Comparison of ENCODE assay signal across 8 cellular contexts in the genomic region with DNA sequence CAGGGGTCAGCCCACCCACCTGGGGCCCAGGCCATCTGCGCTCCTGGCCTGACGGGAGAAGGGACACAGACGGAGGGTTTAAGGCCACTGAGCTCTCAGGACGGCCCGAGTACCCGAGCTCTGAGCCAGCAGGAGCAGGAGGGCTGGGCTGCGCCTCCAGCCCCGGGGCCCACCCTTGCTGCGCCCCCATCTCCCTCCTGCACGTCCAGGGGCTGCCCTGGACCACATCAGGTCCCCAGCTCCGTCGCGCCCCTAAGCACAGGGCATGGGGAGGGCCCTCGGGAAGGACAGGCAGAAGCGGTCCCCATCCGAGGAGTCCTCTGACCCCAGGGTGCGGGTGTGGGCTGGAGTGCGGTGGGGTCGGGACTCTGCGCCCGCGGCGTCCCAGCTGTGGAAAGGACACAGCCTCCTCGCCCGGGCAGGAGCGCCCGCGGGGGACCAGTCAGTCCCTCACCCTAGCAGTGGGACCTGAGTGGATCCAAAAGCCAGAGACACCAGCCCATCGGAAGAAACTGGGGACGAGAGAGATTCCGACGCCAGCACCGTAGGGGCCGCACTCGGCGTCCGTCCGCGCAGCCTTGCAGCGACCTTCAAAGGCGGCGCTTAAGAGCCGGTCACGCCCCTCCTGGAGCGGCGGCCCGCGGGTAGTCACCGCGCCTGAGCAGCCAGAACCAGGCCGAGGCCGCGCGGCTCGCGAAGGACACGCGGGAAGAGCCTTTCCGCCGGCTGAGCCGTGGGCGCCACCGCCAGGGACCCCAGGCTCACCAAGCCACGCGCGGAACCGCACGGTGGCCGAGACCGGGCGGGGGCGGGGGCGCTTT. TPM values are rescaled to one million over a fixed set of nuclear protein-coding genes. Genes with fewer than 3 reads are reported as not detected.
A peak's percentile ranks its signal among the peaks of the same experiment; 100 is the strongest.
DNase-seq lines count a peak whose midpoint lies in the region; ATAC-seq and TF ChIP-seq lines count a peak whose summit lies in the region.
"Had no signal": no experiment of that assay in that cellular context is flagged by ENCODE, and none has a peak within 500 bp of the region (broad histone marks: within the 10 kb centered on the region; RNA-seq: fewer than 3 reads in every experiment).

No MANE protein-coding gene starts in this region.

- TF ChIP-seq CTCF in WTC11 (IDR thresholded peaks at IDR 0.05) (no peak), epithelial cell of proximal tubule (conservative IDR thresholded peaks at IDR 0.05; ENCODE audit: low read depth, low read length) (no peak), OCI-LY7 (conservative IDR thresholded peaks at IDR 0.05; ENCODE audit: low read length) (no peak)

- no peaks in the 10 kb centered on the region for H4K20me1 ChIP-seq in OCI-LY7 (ENCODE audit: insufficient read depth, low read length)

- CTCF ChIA-PET in WTC11 (lab: Charles Lee) (interaction anchor here (1.3 to 3.4 kb wide), 5 partner anchors 11 to 225 kb away, joined by 5 to 28 read pairs (median 6); no protein-coding TSS in a partner anchor), OCI-LY7 (lab: Charles Lee; ENCODE audit: unreplicated experiment) (no interaction called here)

- peaks cover 54% of the 10 kb centered on the region for H3K27me3 Mint-ChIP-seq in WTC11 (ENCODE audit: low read depth)

- no peak overlapping the region; the same call in 1 of the 2 replicates for H3K4me2 ChIP-seq in OCI-LY7 (ENCODE audit: low read length)

- no peaks in the 10 kb centered on the region for H3K9me3 ChIP-seq in OCI-LY7 (ENCODE audit: low read length)

- DNase-seq in WTC11 (ENCODE audit: low spot score) (peak; percentile 72), epithelial cell of proximal tubule (ENCODE audit: low read depth) (no peak), mucosa of gallbladder (ENCODE audit: low spot score) (peak; percentile 46), middle frontal gyrus (ENCODE audit: extremely low spot score, low spot score) (no peak), OCI-LY7 (ENCODE audit: low spot score) (no peak)
- peak; percentile 59 for DNase-seq in stimulated activated naive CD8-positive, alpha-beta T cell treated with anti-CD3 and anti-CD28 coated beads, Interleukin-15, Interleukin-2, amounts not matched to agents 100 U/mL and 50 U/mL, for 24 hours

- H3K4me3 ChIP-seq in epithelial cell of proximal tubule (ENCODE audit: low read depth, low read length) (peak overlapping the region; percentile 43), OCI-LY7 (ENCODE audit: low read depth, low read length, poor library complexity, severe bottlenecking) (no peak overlapping the region)
- H3K4me3 ChIP-seq: SK-N-MC had no signal

- H3K27ac ChIP-seq in OCI-LY7 (ENCODE audit: low read depth, low read length, poor library complexity, severe bottlenecking): no peak overlapping the region
- H3K27ac ChIP-seq: SK-N-MC had no signal

- peak overlapping the region; percentile 67 for H3K4me3 Mint-ChIP-seq in WTC11

- peaks cover 4% of the 10 kb centered on the region; the same call in 1 of the 2 replicates for H3K4me1 Mint-ChIP-seq in WTC11

- peak; percentile 59 for ATAC-seq in GM18907 (IDR thresholded peaks at IDR 0.05; ENCODE audit: unreplicated experiment)
- ATAC-seq in WTC11: peak; percentile 84
- peak; percentile 73 for ATAC-seq in stimulated activated naive CD8-positive, alpha-beta T cell treated with anti-CD3 and anti-CD28 coated beads, Interleukin-15, Interleukin-2, amounts not matched to agents 100 U/mL and 50 U/mL, for 24 hours

- H3K9me3 Mint-ChIP-seq in WTC11: no peaks in the 10 kb centered on the region

- H3K36me3 ChIP-seq in OCI-LY7 (ENCODE audit: insufficient read depth, low read length): no peaks in the 10 kb centered on the region

- no peak overlapping the region for H3K27ac Mint-ChIP-seq in WTC11

- H3K36me3 Mint-ChIP-seq in WTC11: no peaks in the 10 kb centered on the region

- no peaks in the 10 kb centered on the region for H3K4me1 ChIP-seq in OCI-LY7 (ENCODE audit: insufficient read depth, low read length, poor library complexity, severe bottlenecking)

- no peak overlapping the region for H2AFZ ChIP-seq in OCI-LY7 (ENCODE audit: low read length)

- intact Hi-C loops in OCI-LY7 (cut with micrococcal nuclease; ENCODE audit: unreplicated experiment): no loop called here

- no peaks in the 10 kb centered on the region for H3K79me2 ChIP-seq in OCI-LY7 (ENCODE audit: insufficient read depth, low read depth, low read length)

- no TSS peak for BruUV-seq in OCI-LY7 (replicated peaks; lab: Mats Ljungman, UMichigan)

- H3K9me2 ChIP-seq in OCI-LY7 (ENCODE audit: insufficient read depth, low read length): no peaks in the 10 kb centered on the region

- POLR2A ChIA-PET in WTC11 (lab: Charles Lee): no interaction called here
- POLR2A ChIA-PET in OCI-LY7 (lab: Charles Lee): no interaction called here

TF ChIP-seq in WTC11, 78 proteins besides CTCF, POLR2A, EP300 and RAD21:
- TF ChIP-seq GTF2I (CRISPR knock-in tag; conservative IDR thresholded peaks at IDR 0.05): no peak
- TF ChIP-seq, protein P1, sequence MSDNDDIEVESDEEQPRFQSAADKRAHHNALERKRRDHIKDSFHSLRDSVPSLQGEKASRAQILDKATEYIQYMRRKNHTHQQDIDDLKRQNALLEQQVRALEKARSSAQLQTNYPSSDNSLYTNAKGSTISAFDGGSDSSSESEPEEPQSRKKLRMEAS (CRISPR knock-in tag; IDR thresholded peaks at IDR 0.05): peak; percentile 10; the same call in 1 of the 2 replicates
- peak; percentile 66 for TF ChIP-seq SP1 (CRISPR knock-in tag; conservative IDR thresholded peaks at IDR 0.05)
- peak; percentile 51; the same call in 1 of the 2 replicates for TF ChIP-seq FOXK1 (CRISPR knock-in tag; IDR thresholded peaks at IDR 0.05)
- no peak for TF ChIP-seq ZNF396 (CRISPR knock-in tag; IDR thresholded peaks at IDR 0.05; ENCODE audit: borderline replicate concordance)
- TF ChIP-seq, protein P2, sequence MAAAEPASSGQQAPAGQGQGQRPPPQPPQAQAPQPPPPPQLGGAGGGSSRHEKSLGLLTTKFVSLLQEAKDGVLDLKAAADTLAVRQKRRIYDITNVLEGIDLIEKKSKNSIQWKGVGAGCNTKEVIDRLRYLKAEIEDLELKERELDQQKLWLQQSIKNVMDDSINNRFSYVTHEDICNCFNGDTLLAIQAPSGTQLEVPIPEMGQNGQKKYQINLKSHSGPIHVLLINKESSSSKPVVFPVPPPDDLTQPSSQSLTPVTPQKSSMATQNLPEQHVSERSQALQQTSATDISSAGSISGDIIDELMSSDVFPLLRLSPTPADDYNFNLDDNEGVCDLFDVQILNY (CRISPR knock-in tag; IDR thresholded peaks at IDR 0.05): 0 out of 2 replicates have a peak, but pooled peaks have one; percentile 54
- TF ChIP-seq, protein P3, sequence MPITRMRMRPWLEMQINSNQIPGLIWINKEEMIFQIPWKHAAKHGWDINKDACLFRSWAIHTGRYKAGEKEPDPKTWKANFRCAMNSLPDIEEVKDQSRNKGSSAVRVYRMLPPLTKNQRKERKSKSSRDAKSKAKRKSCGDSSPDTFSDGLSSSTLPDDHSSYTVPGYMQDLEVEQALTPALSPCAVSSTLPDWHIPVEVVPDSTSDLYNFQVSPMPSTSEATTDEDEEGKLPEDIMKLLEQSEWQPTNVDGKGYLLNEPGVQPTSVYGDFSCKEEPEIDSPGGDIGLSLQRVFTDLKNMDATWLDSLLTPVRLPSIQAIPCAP (CRISPR knock-in tag; IDR thresholded peaks at IDR 0.05): no peak
- TF ChIP-seq, protein P4, sequence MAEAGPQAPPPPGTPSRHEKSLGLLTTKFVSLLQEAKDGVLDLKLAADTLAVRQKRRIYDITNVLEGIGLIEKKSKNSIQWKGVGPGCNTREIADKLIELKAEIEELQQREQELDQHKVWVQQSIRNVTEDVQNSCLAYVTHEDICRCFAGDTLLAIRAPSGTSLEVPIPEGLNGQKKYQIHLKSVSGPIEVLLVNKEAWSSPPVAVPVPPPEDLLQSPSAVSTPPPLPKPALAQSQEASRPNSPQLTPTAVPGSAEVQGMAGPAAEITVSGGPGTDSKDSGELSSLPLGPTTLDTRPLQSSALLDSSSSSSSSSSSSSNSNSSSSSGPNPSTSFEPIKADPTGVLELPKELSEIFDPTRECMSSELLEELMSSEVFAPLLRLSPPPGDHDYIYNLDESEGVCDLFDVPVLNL (CRISPR knock-in tag; IDR thresholded peaks at IDR 0.05; ENCODE audit: borderline replicate concordance, low read depth): no peak
- no peak for TF ChIP-seq MYBL2 (CRISPR knock-in tag; IDR thresholded peaks at IDR 0.05)

RNA-seq across cellular contexts. Expression of a gene that starts 15.9 kb away (rescaled TPM):
- total RNA-seq in WTC11 (2021) (0.41 to 0.53 TPM (median 0.44 TPM) in 3 replicates), epithelial cell of proximal tubule (not detected in 2 replicates), mucosa of gallbladder (0.23 TPM), OCI-LY7 (2022) (0.92 and 1.1 TPM in 2 replicates)
- 0.66 and 0.98 TPM in 2 replicates for total RNA-seq in OCI-LY7 (2014; rRNA removed; shearing (Covaris generic))

Comparison
In these comparisons a context has a peak if more than half of its experiments do, and no peak if none do; other contexts are left out.
1. DNase-seq: peak in WTC11 (single experiment), mucosa of gallbladder (single experiment) and stimulated activated naive CD8-positive, alpha-beta T cell treated with anti-CD3 and anti-CD28 coated beads, Interleukin-15, Interleukin-2, amounts not matched to agents 100 U/mL and 50 U/mL, for 24 hours (single experiment); none in epithelial cell of proximal tubule (single experiment), middle frontal gyrus (single experiment) and OCI-LY7 (single experiment).
2. Peak in every context shown above with its lines, with median percentiles within 50 percentile points of each other: ATAC-seq.